Comparison of ENCODE assay signal across 23 cellular contexts in genomic region chr18:32208012-32208411, GRCh38. TPM values are rescaled to one million over a fixed set of nuclear protein-coding genes. Genes with fewer than 3 reads are reported as not detected.
DNase-seq lines count a peak whose midpoint lies in the region; ATAC-seq, FAIRE-seq and TF ChIP-seq lines count a peak whose summit lies in the region.
"Had no signal": no experiment of that assay in that cellular context is flagged by ENCODE, and none has a peak within 500 bp of the region (broad histone marks: within the 10 kb centered on the region; RNA-seq: fewer than 3 reads in every experiment).

No MANE protein-coding gene starts in this region.

- peak; percentile 5 for DNase-seq in LoVo (ENCODE audit: low spot score)
- DNase-seq in NCI-H69 (lab: John Stamatoyannopoulos, UW): peak; percentile 71
- peak; percentile 89 for DNase-seq in left lobe of liver (ENCODE audit: low spot score)
- peak in 3 of 6 donors; percentile 21 to 40 (median 31) for DNase-seq in pancreas
- no peak for DNase-seq in naive thymus-derived CD8-positive, alpha-beta T cell
- DNase-seq in neural progenitor cell (ENCODE audit: low spot score): no peak
- DNase-seq: CD4-positive, CD25-positive, alpha-beta regulatory T cell; HCEC 1CT; MV-4-11; NCI-H1105 treated with DMSO at 0.1 percent for 48 hours; NCI-H2081; NCI-H748 treated with DMSO at 0.1 percent for 48 hours had no signal

- no peak overlapping the region for H3K9ac ChIP-seq in neural progenitor cell
- H3K9ac ChIP-seq: KMS-11 had no signal

- H3K4me3 Mint-ChIP-seq in naive thymus-derived CD8-positive, alpha-beta T cell: no peak overlapping the region
- H3K4me3 Mint-ChIP-seq in neural progenitor cell: no peak overlapping the region
- H3K4me3 Mint-ChIP-seq: CD4-positive, CD25-positive, alpha-beta regulatory T cell; GM23338 had no signal

- no peaks in the 10 kb centered on the region for H4K20me1 ChIP-seq in neural progenitor cell (ENCODE audit: low read depth)

- H2AFZ ChIP-seq in neural progenitor cell (replicated peaks): no peak overlapping the region
- H2AFZ ChIP-seq: GM23338 had no signal

- TF ChIP-seq CTCF in pancreas (IDR thresholded peaks at IDR 0.05): no peak
- TF ChIP-seq CTCF in neural progenitor cell (IDR thresholded peaks at IDR 0.05): no peak

- no peaks in the 10 kb centered on the region for H3K4me1 Mint-ChIP-seq in naive thymus-derived CD8-positive, alpha-beta T cell
- H3K4me1 Mint-ChIP-seq in neural progenitor cell: peaks cover 2% of the 10 kb centered on the region
- H3K4me1 Mint-ChIP-seq: CD4-positive, CD25-positive, alpha-beta regulatory T cell; GM23338 had no signal

- H3K9me3 Mint-ChIP-seq in naive thymus-derived CD8-positive, alpha-beta T cell: no peaks in the 10 kb centered on the region
- no peaks in the 10 kb centered on the region for H3K9me3 Mint-ChIP-seq in neural progenitor cell
- H3K9me3 Mint-ChIP-seq: CD4-positive, CD25-positive, alpha-beta regulatory T cell; GM23338 had no signal

- H3K27me3 Mint-ChIP-seq in naive thymus-derived CD8-positive, alpha-beta T cell: peaks cover 0 to 3% (median 0%) of the 10 kb centered on the region in 5 donors
- peaks cover 2% of the 10 kb centered on the region for H3K27me3 Mint-ChIP-seq in neural progenitor cell (ENCODE audit: insufficient read depth, low read depth)

- no peak overlapping the region for H3K4me3 ChIP-seq in pancreas
- no peak overlapping the region for H3K4me3 ChIP-seq in neural progenitor cell
- H3K4me3 ChIP-seq: GM23338, Peyer's patch had no signal

- POLR2A ChIA-PET in naive thymus-derived CD8-positive, alpha-beta T cell (lab: Charles Lee): no interaction called here

- WGBS in pancreas, 2 donors: 3 to 12% methylated on average over 2 of the region's 2 CpGs

- H3K9me3 ChIP-seq in pancreas: no peaks in the 10 kb centered on the region
- H3K9me3 ChIP-seq in neural progenitor cell (ENCODE audit: low read depth): no peaks in the 10 kb centered on the region
- H3K9me3 ChIP-seq: Peyer's patch had no signal

- H3K27ac ChIP-seq in pancreas (no peak overlapping the region), neural progenitor cell (no peak overlapping the region)
- H3K27ac ChIP-seq: KMS-11 had no signal

- intact Hi-C loops in pancreas (cut with DNase I): no loop called here

- H3F3A ChIP-seq in neural progenitor cell (ENCODE audit: low read depth): no peaks in the 10 kb centered on the region

- no peaks in the 10 kb centered on the region for H3K79me2 ChIP-seq in neural progenitor cell (ENCODE audit: low read depth)

- no peak for FAIRE-seq in pancreas (lab: Jason Lieb, UNC)
- FAIRE-seq: G401.6, GM12892 had no signal

- H3K4me1 ChIP-seq in pancreas (peaks cover 0 to 12% (median 12%) of the 10 kb centered on the region in 3 donors), neural progenitor cell (peaks cover 11% of the 10 kb centered on the region)

- no peaks in the 10 kb centered on the region for H3K36me3 ChIP-seq in pancreas
- no peaks in the 10 kb centered on the region for H3K36me3 ChIP-seq in neural progenitor cell

- H3K27me3 ChIP-seq in pancreas (no peaks in the 10 kb centered on the region), neural progenitor cell (no peaks in the 10 kb centered on the region)
- H3K27me3 ChIP-seq: Peyer's patch had no signal

- ATAC-seq in left lobe of liver (peak; percentile 93), pancreas (peak; percentile 77 to 93 (median 92)), GM21825 (IDR thresholded peaks at IDR 0.05; ENCODE audit: unreplicated experiment) (no peak)
- ATAC-seq in naive thymus-derived CD8-positive, alpha-beta T cell: no peak
- ATAC-seq: GM23338, SK-N-SH treated with all-trans-retinoic acid at 6 μM for 48 hours had no signal

- no peak overlapping the region for H3K27ac Mint-ChIP-seq in naive thymus-derived CD8-positive, alpha-beta T cell
- H3K27ac Mint-ChIP-seq in neural progenitor cell: no peak overlapping the region
- H3K27ac Mint-ChIP-seq: CD4-positive, CD25-positive, alpha-beta regulatory T cell; GM23338 had no signal

- H3K4me2 ChIP-seq in neural progenitor cell: no peak overlapping the region
- H3K4me2 ChIP-seq: GM23338, KMS-11 had no signal

- H3K36me3 Mint-ChIP-seq in naive thymus-derived CD8-positive, alpha-beta T cell: no peaks in the 10 kb centered on the region
- no peaks in the 10 kb centered on the region for H3K36me3 Mint-ChIP-seq in neural progenitor cell
- H3K36me3 Mint-ChIP-seq: CD4-positive, CD25-positive, alpha-beta regulatory T cell had no signal

RNA-seq across cellular contexts. Expression of gene MEP1B, which starts 18.2 kb away (rescaled TPM):
- 1.3 TPM for total RNA-seq in left lobe of liver
- under 1 TPM in 1 of 6 donors, not detected in 5; 0.18 TPM for total RNA-seq in pancreas
- not detected for polyA plus RNA-seq in pancreas
- total RNA-seq in naive thymus-derived CD8-positive, alpha-beta T cell: under 1 TPM in 1 of 2 experiments, not detected in 1; 0.30 TPM
- not detected for polyA plus RNA-seq in naive thymus-derived CD8-positive, alpha-beta T cell
- not detected in 2 replicates for total RNA-seq in neural progenitor cell (ENCODE audit: low replicate concordance)
- total RNA-seq: Daoy, GM23338, HT1080, OCI-LY7 had no signal
- polyA plus RNA-seq: BJ; CD4-positive, CD25-positive, alpha-beta regulatory T cell; GM23338 had no signal

Comparison
In these comparisons a context has a peak if more than half of its experiments do, and no peak if none do; other contexts are left out.
1. DNase-seq: peak in LoVo (single experiment), NCI-H69 (single experiment) and left lobe of liver (single experiment); none in naive thymus-derived CD8-positive, alpha-beta T cell (0 of 10) and neural progenitor cell (single experiment).
2. ATAC-seq: peak in left lobe of liver (single experiment) and pancreas (4 of 4); none in GM21825 (single experiment) and naive thymus-derived CD8-positive, alpha-beta T cell (0 of 2).